Comparison of ENCODE assay signal across 27 cellular contexts in the genomic region with DNA sequence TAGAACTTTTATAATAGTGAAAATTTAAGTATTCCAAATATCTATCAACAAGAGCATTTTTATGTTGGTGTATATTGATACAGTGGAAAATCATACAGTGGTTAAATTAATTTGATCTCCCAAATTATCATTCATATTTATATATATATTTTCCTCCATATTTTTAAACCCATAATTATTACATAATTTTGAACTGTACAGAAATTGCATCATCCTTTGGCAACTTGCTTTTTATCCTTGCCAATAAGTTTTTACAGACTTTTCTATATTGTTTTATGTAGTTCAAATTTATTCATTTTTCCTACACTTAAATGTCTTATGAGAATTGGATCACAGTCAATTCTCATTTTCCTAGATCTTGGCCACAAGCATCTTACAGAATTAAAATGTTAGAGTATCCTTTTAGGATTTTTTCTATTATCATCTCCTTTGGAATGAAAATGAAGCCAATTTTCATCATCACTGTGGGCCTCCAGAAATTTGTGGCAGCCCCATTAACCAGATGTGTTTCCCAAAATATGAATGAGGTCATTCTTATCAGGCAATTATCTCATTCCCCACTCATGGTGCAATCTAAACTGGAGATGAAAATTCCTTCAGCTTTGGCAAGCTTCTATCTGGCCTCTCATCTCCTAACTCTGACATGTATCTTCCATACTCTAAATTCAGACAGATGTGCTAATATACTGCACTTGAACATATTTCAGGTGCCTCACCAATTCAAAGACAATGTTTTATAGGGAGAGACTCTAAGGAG.
"Had no signal": no experiment of that assay in that cellular context is flagged by ENCODE, and none has a peak within 500 bp of the region (broad histone marks: within the 10 kb centered on the region; RNA-seq: fewer than 3 reads in every experiment).

No MANE protein-coding gene starts in this region.

- H3K4me3 Mint-ChIP-seq: activated CD4-positive, alpha-beta memory T cell treated with anti-CD3 and anti-CD28 coated beads, Interleukin-2, amount 10 ng/mL, durations not matched to agents 7 days and 5 days; activated CD4-positive, alpha-beta T cell treated with anti-CD3 and anti-CD28 coated beads for 36 hours; activated naive CD8-positive, alpha-beta T cell treated with anti-CD3 and anti-CD28 coated beads, Interleukin-2, amount 10 ng/mL, durations not matched to agents 7 days and 5 days; activated T-cell treated with anti-CD3 and anti-CD28 coated beads, Interleukin-2, amount 50 U/mL, for 72 hours; T-cell had no signal

- H3K4me1 Mint-ChIP-seq: activated CD4-positive, alpha-beta memory T cell treated with anti-CD3 and anti-CD28 coated beads, Interleukin-2, amount 10 ng/mL, durations not matched to agents 7 days and 5 days; activated CD4-positive, alpha-beta T cell treated with anti-CD3 and anti-CD28 coated beads for 36 hours; activated naive CD8-positive, alpha-beta T cell treated with anti-CD3 and anti-CD28 coated beads, Interleukin-2, amount 10 ng/mL, durations not matched to agents 7 days and 5 days; T-cell had no signal

- H3K36me3 Mint-ChIP-seq: activated naive CD8-positive, alpha-beta T cell treated with anti-CD3 and anti-CD28 coated beads, Interleukin-2, amount 10 ng/mL, durations not matched to agents 7 days and 5 days; T-cell had no signal

- H3K27ac ChIP-seq: adrenal gland, body of pancreas, WERI-Rb-1 had no signal

- H3K4me1 ChIP-seq: adrenal gland, body of pancreas had no signal

- DNase-seq: activated CD4-positive, alpha-beta memory T cell treated with anti-CD3 and anti-CD28 coated beads, Interleukin-2, amount 10 ng/mL, durations not matched to agents 7 days and 5 days; activated CD4-positive, alpha-beta T cell treated with anti-CD3 and anti-CD28 coated beads for 36 hours; activated CD4-positive, alpha-beta T cell treated with anti-CD3 and anti-CD28 coated beads, Interleukin-2, amount 50 U/mL, for 1 hour; activated naive CD4-positive, alpha-beta T cell treated with anti-CD3 and anti-CD28 coated beads, Interleukin-2, amount 50 U/mL, for 16 hours; activated naive CD8-positive, alpha-beta T cell treated with anti-CD3 and anti-CD28 coated beads, Interleukin-2, amount 10 ng/mL, durations not matched to agents 7 days and 5 days; activated T-cell treated with anti-CD3 and anti-CD28 coated beads for 4 hours; activated T-cell treated with anti-CD3 and anti-CD28 coated beads, Interleukin-2, amount 50 U/mL, for 72 hours; adrenal gland; aorta; body of pancreas; central memory CD4-positive, alpha-beta T cell; Karpas-422; NCI-H1105 treated with DMSO at 0.1 percent for 48 hours; NCI-H1436 treated with DMSO at 0.1 percent for 48 hours; NCI-H187; NCI-H2081; NCI-H2227 treated with DMSO at 0.1 percent for 48 hours; NCI-H526; NCI-H82; SIG-M5; T-cell; T-helper 2 cell; T1000; WERI-Rb-1 had no signal

- FAIRE-seq: bronchial epithelial cell, TTC549 had no signal

- H3K4me3 ChIP-seq: adrenal gland, body of pancreas had no signal

- H3K9me3 ChIP-seq: adrenal gland, body of pancreas had no signal

- H3K27me3 Mint-ChIP-seq: activated CD4-positive, alpha-beta memory T cell treated with anti-CD3 and anti-CD28 coated beads, Interleukin-2, amount 10 ng/mL, durations not matched to agents 7 days and 5 days; activated CD4-positive, alpha-beta T cell treated with anti-CD3 and anti-CD28 coated beads for 36 hours; activated naive CD8-positive, alpha-beta T cell treated with anti-CD3 and anti-CD28 coated beads, Interleukin-2, amount 10 ng/mL, durations not matched to agents 7 days and 5 days; T-cell had no signal

- H3K36me3 ChIP-seq: adrenal gland, WERI-Rb-1 had no signal

- H3K27ac Mint-ChIP-seq: activated CD4-positive, alpha-beta memory T cell treated with anti-CD3 and anti-CD28 coated beads, Interleukin-2, amount 10 ng/mL, durations not matched to agents 7 days and 5 days; activated CD4-positive, alpha-beta T cell treated with anti-CD3 and anti-CD28 coated beads for 36 hours; activated naive CD8-positive, alpha-beta T cell treated with anti-CD3 and anti-CD28 coated beads, Interleukin-2, amount 10 ng/mL, durations not matched to agents 7 days and 5 days; activated T-cell treated with anti-CD3 and anti-CD28 coated beads, Interleukin-2, amount 50 U/mL, for 72 hours; activated T-helper 2 cell treated with anti-CD3 and anti-CD28 coated beads, Interferon-gamma antibody, Interleukin-2, Interleukin-4, amounts not matched to agents 10 μg/mL and 5 μg/mL and 100 μg/mL, durations not matched to agents 14 hours and 24 hours and 36 hours; T-cell had no signal

- H3K27me3 ChIP-seq: adrenal gland, body of pancreas had no signal
